ENCODE assay signal across 8 cellular contexts in the genomic region with DNA sequence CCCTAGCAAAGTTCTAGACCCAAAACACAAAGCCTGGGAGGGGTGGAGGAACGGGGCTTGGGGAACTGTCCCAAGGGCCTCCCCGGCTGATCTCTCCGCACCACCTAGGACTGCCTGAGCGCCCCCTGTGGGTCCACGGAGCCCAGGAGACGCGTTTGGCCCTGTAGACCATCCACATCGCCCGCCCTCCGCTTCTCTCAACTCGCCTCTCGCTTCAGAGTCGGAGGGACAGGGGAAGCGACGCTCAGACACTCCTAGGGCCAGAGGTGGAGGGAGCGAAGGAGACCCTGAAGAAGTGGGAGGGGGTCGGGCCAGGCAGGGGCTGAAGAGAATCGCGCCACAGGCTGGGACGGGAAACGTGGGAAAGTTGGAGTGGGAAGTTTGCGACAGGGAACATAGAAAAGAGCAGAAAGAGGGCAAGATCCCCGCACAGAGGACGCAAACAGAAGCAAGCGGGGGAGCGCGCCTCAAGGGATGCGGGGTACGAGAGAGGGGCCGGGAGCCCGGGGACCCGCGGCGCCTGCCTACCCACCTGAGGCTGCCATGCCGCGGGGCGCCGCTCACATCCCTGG. TPM values are rescaled to one million over a fixed set of nuclear protein-coding genes. Genes with fewer than 3 reads are reported as not detected.
DNase-seq lines count a peak whose midpoint lies in the region; ATAC-seq and TF ChIP-seq lines count a peak whose summit lies in the region.

No MANE protein-coding gene starts in this region.

- CTCF ChIA-PET in GM10248 (lab: Yijun Ruan, JAX) = interaction anchor here (1.0 to 2.1 kb wide), 7 partner anchors 12 to 78 kb away, joined by 3 to 17 read pairs (median 5); no protein-coding TSS in a partner anchor

- no peak for TF ChIP-seq POLR2A in thyroid gland (IDR thresholded peaks at IDR 0.05)

- H3K4me1 ChIP-seq in foreskin keratinocyte = no peaks in the 10 kb centered on the region
- H3K4me1 ChIP-seq in osteoblast (ENCODE audit: insufficient read depth, low read length) = no peaks in the 10 kb centered on the region
- H3K4me1 ChIP-seq in thyroid gland = peaks cover 5 to 6% of the 10 kb centered on the region in 2 donors

- H3K27me3 ChIP-seq in foreskin keratinocyte (peaks cover 47% of the 10 kb centered on the region), osteoblast (ENCODE audit: insufficient read depth, low read length) (peaks cover 30% of the 10 kb centered on the region), thyroid gland (no peaks in the 10 kb centered on the region)

- no peaks in the 10 kb centered on the region for H3K36me3 ChIP-seq in osteoblast (ENCODE audit: insufficient read depth, low read length)
- no peaks in the 10 kb centered on the region for H3K36me3 ChIP-seq in thyroid gland

- POLR2A ChIA-PET in GM10248 (lab: Yijun Ruan, JAX) = no interaction called here

- DNase-seq in GM10248 (ENCODE audit: extremely low spot score) = peak; percentile 80
- DNase-seq in HFF-Myc (ENCODE audit: extremely low read depth, low read depth) = no peak
- DNase-seq in NCI-H1930 (lab: John Stamatoyannopoulos, UW) = peak; percentile 29 to 53
- peak; percentile 43 for DNase-seq in activated T-cell treated with anti-CD3 and anti-CD28 coated beads for 24 hours (ENCODE audit: low read depth)
- no peak for DNase-seq in foreskin keratinocyte
- peak; percentile 77 for DNase-seq in osteoblast (ENCODE audit: insufficient read length, low spot score, missing footprints)
- DNase-seq in thyroid gland = peak; percentile 61 to 64

- no peak overlapping the region for H2AFZ ChIP-seq in osteoblast (ENCODE audit: low read length)

- H3K4me3 ChIP-seq in HFF-Myc (replicated peaks; ENCODE audit: low read depth, low read length) (peak overlapping the region; percentile 28), osteoblast (ENCODE audit: insufficient read depth, low read length) (no peak overlapping the region), thyroid gland (replicated peaks in 1 of 3) (peak overlapping the region; percentile 26 to 53 (median 33))

- H3K27ac ChIP-seq in foreskin keratinocyte = no peak overlapping the region
- H3K27ac ChIP-seq in osteoblast (ENCODE audit: low read depth, low read length) = no peak overlapping the region
- H3K27ac ChIP-seq in thyroid gland = peak overlapping the region in 1 of 3 donors; percentile 45

- ATAC-seq in foreskin keratinocyte = peak; percentile 4
- no peak for ATAC-seq in GM21515 (IDR thresholded peaks at IDR 0.05; ENCODE audit: unreplicated experiment)

- peak overlapping the region; percentile 33 for H3K4me2 ChIP-seq in osteoblast (ENCODE audit: insufficient read depth, low read length)

- WGBS in thyroid gland, 2 donors = 3 to 4% methylated on average over 34 to 35 of the region's 38 CpGs

- TF ChIP-seq CTCF in GM10248 (IDR thresholded peaks at IDR 0.05; ENCODE audit: control extremely low read depth, extremely low read depth, low read depth, missing control alignments) = peak; percentile 96
- TF ChIP-seq CTCF in HFF-Myc (IDR thresholded peaks at IDR 0.05; ENCODE audit: low read depth, low read length, missing control alignments) = peak; percentile 40
- peak; percentile 20 for TF ChIP-seq CTCF in foreskin keratinocyte (conservative IDR thresholded peaks at IDR 0.05)
- no peak for TF ChIP-seq CTCF in osteoblast (IDR thresholded peaks at IDR 0.05; ENCODE audit: extremely low read depth, low read depth, low read length)
- TF ChIP-seq CTCF in thyroid gland (IDR thresholded peaks at IDR 0.05) = peak in 4 of 6 experiments; percentile 20 to 55 (median 46)

- H4K20me1 ChIP-seq in osteoblast (ENCODE audit: insufficient read depth, low read length) = no peaks in the 10 kb centered on the region

- no peaks in the 10 kb centered on the region for H3K9me3 ChIP-seq in osteoblast (ENCODE audit: low read depth, low read length)
- no peaks in the 10 kb centered on the region for H3K9me3 ChIP-seq in thyroid gland

- H3K79me2 ChIP-seq in osteoblast (ENCODE audit: insufficient read depth, low read length) = no peaks in the 10 kb centered on the region

- intact Hi-C loops in thyroid gland (cut with DNase I) = no loop called here

RNA-seq across cellular contexts. Expression of a gene that starts 0.4 kb away (rescaled TPM):
- total RNA-seq in foreskin keratinocyte = 0.07 and 0.10 TPM in 2 replicates
- polyA plus RNA-seq in foreskin keratinocyte = 0.01 TPM in 1 of 2 replicates, not detected in the other
- 0.36 and 0.88 TPM in 2 replicates for total RNA-seq in osteoblast
- 10 to 100 TPM in 3 of 4 donors, 1 to 10 TPM in 1; 8.6 to 13.9 (median 12.0) TPM for total RNA-seq in thyroid gland

Comparison
In these comparisons a context has a peak if more than half of its experiments do, and no peak if none do; other contexts are left out.
1. DNase-seq: peak in GM10248 (single experiment), NCI-H1930 (2 of 2), activated T-cell treated with anti-CD3 and anti-CD28 coated beads for 24 hours (single experiment), osteoblast (single experiment) and thyroid gland (2 of 2); none in HFF-Myc (single experiment) and foreskin keratinocyte (0 of 2).